Comparison of ENCODE assay signal across 18 cellular contexts in genomic region chr10:29765330-29765729, GRCh38.
A peak's percentile ranks its signal among the peaks of the same experiment; 100 is the strongest.
DNase-seq lines count a peak whose midpoint lies in the region; ATAC-seq, FAIRE-seq and TF ChIP-seq lines count a peak whose summit lies in the region.
"Had no signal": no experiment of that assay in that cellular context is flagged by ENCODE, and none has a peak within 500 bp of the region (broad histone marks: within the 10 kb centered on the region; RNA-seq: fewer than 3 reads in every experiment).

No MANE protein-coding gene starts in this region.

- TF ChIP-seq EP300 in HepG2 (IDR thresholded peaks at IDR 0.05; ENCODE audit: low read depth in 2 of 2, low read length in 2 of 2) (no peak), HepG2 (CRISPR knock-in tag; IDR thresholded peaks at IDR 0.05; ENCODE audit: borderline replicate concordance) (no peak)

- CTCF ChIA-PET in HepG2 (lab: Yijun Ruan, JAX; ENCODE audit: low intra/inter-chr PET ratio, low total read pairs), result no interaction called here

- no peaks in the 10 kb centered on the region for H3K27me3 ChIP-seq in right lobe of liver
- H3K27me3 ChIP-seq in HepG2 (ENCODE audit: control insufficient read depth in 1 of 2, insufficient read depth in 2 of 2, low read length in 2 of 2), result no peaks in the 10 kb centered on the region
- no peaks in the 10 kb centered on the region for H3K27me3 ChIP-seq in heart right ventricle
- H3K27me3 ChIP-seq: BE2C had no signal

- H4K20me1 ChIP-seq in HepG2 (ENCODE audit: insufficient read depth, low read length), result no peaks in the 10 kb centered on the region

- no peak overlapping the region for H3K4me3 ChIP-seq in right lobe of liver
- H3K4me3 ChIP-seq in HepG2 (replicated peaks in 1 of 3; ENCODE audit: insufficient read depth in 1 of 3, low read depth in 2 of 3, low read length in 3 of 3), result no peak overlapping the region
- no peak overlapping the region for H3K4me3 ChIP-seq in heart right ventricle
- H3K4me3 ChIP-seq: A549, GM12878, GM23248 had no signal

- H3K79me2 ChIP-seq in HepG2 (ENCODE audit: insufficient read depth, low read length), result no peaks in the 10 kb centered on the region

- H3K9ac ChIP-seq in HepG2 (ENCODE audit: insufficient read depth, low read depth, low read length), result no peak overlapping the region
- H3K9ac ChIP-seq: GM23248 had no signal

- in situ Hi-C loops in HepG2 (cut with HindIII; ENCODE audit: extremely low pct_ligation_motif_present, low pct_unique_long_range_greater_than_20kb), result no loop called here

- POLR2A ChIA-PET in HepG2 (lab: Yijun Ruan, JAX), result no interaction called here

- 35% methylated on average over 2 of the region's 2 CpGs for WGBS in right lobe of liver (ENCODE audit: insufficient coverage, low coverage, low lambda C conversion rate, missing lambda C conversion rate)
- 31% methylated on average over 2 of the region's 2 CpGs for WGBS in HepG2 (ENCODE audit: low lambda C conversion rate)
- 42 to 66% methylated on average over 2 of the region's 2 CpGs for WGBS in heart right ventricle, 2 donors

- TF ChIP-seq CTCF in right lobe of liver (IDR thresholded peaks at IDR 0.05) (no peak), HepG2 (CRISPR knock-in tag; IDR thresholded peaks at IDR 0.05) (no peak), heart right ventricle (IDR thresholded peaks at IDR 0.05) (no peak)

- DNase-seq in right lobe of liver (no peak), HepG2 (ENCODE audit: low spot score) (no peak), heart right ventricle (no peak), left lobe of liver (ENCODE audit: low spot score) (no peak), activated T-cell treated with anti-CD3 and anti-CD28 coated beads for 4 hours (no peak), urothelium cell line (ENCODE audit: low spot score) (no peak)
- DNase-seq: BE2C; CD4-positive, alpha-beta memory T cell; DMS79; GM23248 had no signal

- no peaks in the 10 kb centered on the region for H3K9me3 ChIP-seq in right lobe of liver
- no peaks in the 10 kb centered on the region for H3K9me3 ChIP-seq in HepG2 (ENCODE audit: low read length)
- H3K9me3 ChIP-seq in heart right ventricle, result no peaks in the 10 kb centered on the region
- H3K9me3 ChIP-seq: A549, BE2C had no signal

- no TSS peak for BruUV-seq in HepG2 (replicated peaks; lab: Mats Ljungman, UMichigan)

- H3K27ac ChIP-seq in right lobe of liver (no peak overlapping the region), HepG2 (ENCODE audit: extremely low read length, insufficient read depth, low read length) (no peak overlapping the region), heart right ventricle (no peak overlapping the region)
- H3K27ac ChIP-seq: A549, C4-2B, GM23248 had no signal

- no peaks in the 10 kb centered on the region for H3K36me3 ChIP-seq in right lobe of liver
- no peaks in the 10 kb centered on the region for H3K36me3 ChIP-seq in HepG2 (replicated peaks in 1 of 2; ENCODE audit: control insufficient read depth in 1 of 2, insufficient read depth in 2 of 2, low read length in 2 of 2)
- H3K36me3 ChIP-seq in heart right ventricle, result no peaks in the 10 kb centered on the region
- H3K36me3 ChIP-seq: BE2C had no signal

- H3K4me1 ChIP-seq in right lobe of liver (peaks cover 0 to 11% (median 3%) of the 10 kb centered on the region in 4 donors), HepG2 (ENCODE audit: insufficient read depth, low read length) (peaks cover 6% of the 10 kb centered on the region), heart right ventricle (peaks cover 0 to 5% (median 0%) of the 10 kb centered on the region in 9 donors)
- H3K4me1 ChIP-seq: A549, BE2C had no signal

- intact Hi-C loops in right lobe of liver (cut with DNase I) (no loop called here), HepG2 (cut with micrococcal nuclease; ENCODE audit: unreplicated experiment) (no loop called here), heart right ventricle (cut with DNase I) (no loop called here)

- no peak overlapping the region for H2AFZ ChIP-seq in HepG2 (ENCODE audit: low read length)
- H2AFZ ChIP-seq: GM23248 had no signal

- H3K4me2 ChIP-seq in HepG2 (ENCODE audit: low read depth, low read length), result no peak overlapping the region
- H3K4me2 ChIP-seq: A549 had no signal

- no peak for TF ChIP-seq RAD21 in HepG2 (CRISPR knock-in tag; IDR thresholded peaks at IDR 0.05)

- ATAC-seq in right lobe of liver, result peak in 3 of 4 donors; percentile 44 to 54 (median 47)
- no peak for ATAC-seq in HepG2
- ATAC-seq in heart right ventricle, result peak in 7 of 8 donors; percentile 20 to 97 (median 93)
- ATAC-seq in left lobe of liver, result peak; percentile 71
- no peak for ATAC-seq in HG02642 (IDR thresholded peaks at IDR 0.05; ENCODE audit: poor library complexity, unreplicated experiment)
- ATAC-seq: A549, GM12878, HCT116 had no signal

- no peak for TF ChIP-seq POLR2A in right lobe of liver (IDR thresholded peaks at IDR 0.05)
- TF ChIP-seq POLR2A in HepG2 (IDR thresholded peaks at IDR 0.05; ENCODE audit: insufficient read depth in 1 of 2, low read depth in 2 of 2, low read length in 2 of 2), result no peak

- FAIRE-seq in HepG2 (lab: Jason Lieb, UNC) (no peak), urothelium cell line (lab: Jason Lieb, UNC) (no peak)
- FAIRE-seq: A549, GM12878, GM18507, H54, HTR-8/SVneo had no signal

TF ChIP-seq in HepG2, 621 proteins besides CTCF, POLR2A, EP300 and RAD21:
- no peak for TF ChIP-seq ARID4A (CRISPR knock-in tag; IDR thresholded peaks at IDR 0.05; ENCODE audit: borderline replicate concordance)
- no peak for TF ChIP-seq TERF1 (CRISPR knock-in tag; IDR thresholded peaks at IDR 0.05)

Comparison
In these comparisons a context has a peak if more than half of its experiments do, and no peak if none do; other contexts are left out.
1. ATAC-seq: peak in right lobe of liver (3 of 4), heart right ventricle (7 of 8) and left lobe of liver (single experiment); none in HepG2 (single experiment) and HG02642 (single experiment).